ENCODE assay signal across 1 cellular context in the genomic region with DNA sequence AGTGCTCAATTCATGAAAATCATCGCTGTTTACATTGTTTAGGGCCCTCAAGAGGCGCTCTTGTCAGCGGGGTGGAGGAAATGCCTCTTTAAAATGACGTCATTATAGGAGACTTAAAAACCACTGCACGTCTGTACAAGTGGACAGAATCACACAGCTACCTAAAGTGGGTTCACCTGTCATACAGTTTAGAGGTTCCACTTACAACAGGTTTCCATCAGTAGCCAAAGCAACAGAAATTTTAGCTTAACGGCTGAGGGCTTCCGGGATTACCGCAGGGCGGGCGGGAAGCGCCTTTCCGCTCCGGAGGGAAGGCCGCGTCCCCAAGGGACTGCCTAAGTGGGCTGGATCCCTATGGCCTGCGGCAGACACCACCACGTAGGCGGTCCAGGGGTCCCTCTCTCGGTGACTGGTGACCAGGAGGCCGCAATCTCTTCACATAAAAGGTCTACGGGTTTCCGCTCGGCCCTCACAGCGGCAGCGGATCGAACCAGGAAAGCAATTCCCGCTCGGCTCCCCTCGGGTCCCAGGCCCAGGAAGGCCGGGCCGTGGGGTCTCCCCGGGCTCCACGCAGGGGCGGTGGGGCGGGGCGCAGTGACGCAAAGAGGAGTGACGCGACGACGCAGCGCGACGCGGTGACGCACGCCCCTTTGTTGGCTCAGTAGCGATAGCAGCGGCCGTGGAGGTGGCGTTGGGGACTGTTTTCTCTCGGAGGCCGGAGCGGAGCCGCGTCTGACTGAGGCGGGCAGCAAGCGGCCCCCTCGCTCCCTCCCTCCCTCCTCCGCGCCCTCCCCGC.
TF ChIP-seq lines count a peak whose summit lies in the region.

A gene with protein sequence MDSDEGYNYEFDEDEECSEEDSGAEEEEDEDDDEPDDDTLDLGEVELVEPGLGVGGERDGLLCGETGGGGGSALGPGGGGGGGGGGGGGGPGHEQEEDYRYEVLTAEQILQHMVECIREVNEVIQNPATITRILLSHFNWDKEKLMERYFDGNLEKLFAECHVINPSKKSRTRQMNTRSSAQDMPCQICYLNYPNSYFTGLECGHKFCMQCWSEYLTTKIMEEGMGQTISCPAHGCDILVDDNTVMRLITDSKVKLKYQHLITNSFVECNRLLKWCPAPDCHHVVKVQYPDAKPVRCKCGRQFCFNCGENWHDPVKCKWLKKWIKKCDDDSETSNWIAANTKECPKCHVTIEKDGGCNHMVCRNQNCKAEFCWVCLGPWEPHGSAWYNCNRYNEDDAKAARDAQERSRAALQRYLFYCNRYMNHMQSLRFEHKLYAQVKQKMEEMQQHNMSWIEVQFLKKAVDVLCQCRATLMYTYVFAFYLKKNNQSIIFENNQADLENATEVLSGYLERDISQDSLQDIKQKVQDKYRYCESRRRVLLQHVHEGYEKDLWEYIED (plus strand): TSS at position 661 of the 796 bp plus-strand sequence. CDS start 310 bp downstream, outside the sequence.

TF ChIP-seq in K562, 482 proteins besides CTCF, POLR2A, EP300 and RAD21 (continued from another document and continues in another):
- TF ChIP-seq, protein P1, sequence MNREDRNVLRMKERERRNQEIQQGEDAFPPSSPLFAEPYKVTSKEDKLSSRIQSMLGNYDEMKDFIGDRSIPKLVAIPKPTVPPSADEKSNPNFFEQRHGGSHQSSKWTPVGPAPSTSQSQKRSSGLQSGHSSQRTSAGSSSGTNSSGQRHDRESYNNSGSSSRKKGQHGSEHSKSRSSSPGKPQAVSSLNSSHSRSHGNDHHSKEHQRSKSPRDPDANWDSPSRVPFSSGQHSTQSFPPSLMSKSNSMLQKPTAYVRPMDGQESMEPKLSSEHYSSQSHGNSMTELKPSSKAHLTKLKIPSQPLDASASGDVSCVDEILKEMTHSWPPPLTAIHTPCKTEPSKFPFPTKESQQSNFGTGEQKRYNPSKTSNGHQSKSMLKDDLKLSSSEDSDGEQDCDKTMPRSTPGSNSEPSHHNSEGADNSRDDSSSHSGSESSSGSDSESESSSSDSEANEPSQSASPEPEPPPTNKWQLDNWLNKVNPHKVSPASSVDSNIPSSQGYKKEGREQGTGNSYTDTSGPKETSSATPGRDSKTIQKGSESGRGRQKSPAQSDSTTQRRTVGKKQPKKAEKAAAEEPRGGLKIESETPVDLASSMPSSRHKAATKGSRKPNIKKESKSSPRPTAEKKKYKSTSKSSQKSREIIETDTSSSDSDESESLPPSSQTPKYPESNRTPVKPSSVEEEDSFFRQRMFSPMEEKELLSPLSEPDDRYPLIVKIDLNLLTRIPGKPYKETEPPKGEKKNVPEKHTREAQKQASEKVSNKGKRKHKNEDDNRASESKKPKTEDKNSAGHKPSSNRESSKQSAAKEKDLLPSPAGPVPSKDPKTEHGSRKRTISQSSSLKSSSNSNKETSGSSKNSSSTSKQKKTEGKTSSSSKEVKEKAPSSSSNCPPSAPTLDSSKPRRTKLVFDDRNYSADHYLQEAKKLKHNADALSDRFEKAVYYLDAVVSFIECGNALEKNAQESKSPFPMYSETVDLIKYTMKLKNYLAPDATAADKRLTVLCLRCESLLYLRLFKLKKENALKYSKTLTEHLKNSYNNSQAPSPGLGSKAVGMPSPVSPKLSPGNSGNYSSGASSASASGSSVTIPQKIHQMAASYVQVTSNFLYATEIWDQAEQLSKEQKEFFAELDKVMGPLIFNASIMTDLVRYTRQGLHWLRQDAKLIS (CRISPR knock-in tag; IDR thresholded peaks at IDR 0.05), result no peak
- TF ChIP-seq, protein P2, sequence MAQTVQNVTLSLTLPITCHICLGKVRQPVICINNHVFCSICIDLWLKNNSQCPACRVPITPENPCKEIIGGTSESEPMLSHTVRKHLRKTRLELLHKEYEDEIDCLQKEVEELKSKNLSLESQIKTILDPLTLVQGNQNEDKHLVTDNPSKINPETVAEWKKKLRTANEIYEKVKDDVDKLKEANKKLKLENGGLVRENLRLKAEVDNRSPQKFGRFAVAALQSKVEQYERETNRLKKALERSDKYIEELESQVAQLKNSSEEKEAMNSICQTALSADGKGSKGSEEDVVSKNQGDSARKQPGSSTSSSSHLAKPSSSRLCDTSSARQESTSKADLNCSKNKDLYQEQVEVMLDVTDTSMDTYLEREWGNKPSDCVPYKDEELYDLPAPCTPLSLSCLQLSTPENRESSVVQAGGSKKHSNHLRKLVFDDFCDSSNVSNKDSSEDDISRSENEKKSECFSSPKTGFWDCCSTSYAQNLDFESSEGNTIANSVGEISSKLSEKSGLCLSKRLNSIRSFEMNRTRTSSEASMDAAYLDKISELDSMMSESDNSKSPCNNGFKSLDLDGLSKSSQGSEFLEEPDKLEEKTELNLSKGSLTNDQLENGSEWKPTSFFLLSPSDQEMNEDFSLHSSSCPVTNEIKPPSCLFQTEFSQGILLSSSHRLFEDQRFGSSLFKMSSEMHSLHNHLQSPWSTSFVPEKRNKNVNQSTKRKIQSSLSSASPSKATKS (CRISPR knock-in tag; IDR thresholded peaks at IDR 0.05), result 0 out of 2 replicates have a peak, but pooled peaks have one; percentile 12
- no peak for TF ChIP-seq NCOA4 (IDR thresholded peaks at IDR 0.05; ENCODE audit: partially characterized antibody)
- TF ChIP-seq ZNF121 (CRISPR knock-in tag; conservative IDR thresholded peaks at IDR 0.05), result no peak
- no peak for TF ChIP-seq ZNF354B (CRISPR knock-in tag; IDR thresholded peaks at IDR 0.05)
- TF ChIP-seq KLF6 (CRISPR knock-in tag; IDR thresholded peaks at IDR 0.05; ENCODE audit: borderline replicate concordance), result 0 out of 2 replicates have a peak, but pooled peaks have one; percentile 18
- TF ChIP-seq, protein P3, sequence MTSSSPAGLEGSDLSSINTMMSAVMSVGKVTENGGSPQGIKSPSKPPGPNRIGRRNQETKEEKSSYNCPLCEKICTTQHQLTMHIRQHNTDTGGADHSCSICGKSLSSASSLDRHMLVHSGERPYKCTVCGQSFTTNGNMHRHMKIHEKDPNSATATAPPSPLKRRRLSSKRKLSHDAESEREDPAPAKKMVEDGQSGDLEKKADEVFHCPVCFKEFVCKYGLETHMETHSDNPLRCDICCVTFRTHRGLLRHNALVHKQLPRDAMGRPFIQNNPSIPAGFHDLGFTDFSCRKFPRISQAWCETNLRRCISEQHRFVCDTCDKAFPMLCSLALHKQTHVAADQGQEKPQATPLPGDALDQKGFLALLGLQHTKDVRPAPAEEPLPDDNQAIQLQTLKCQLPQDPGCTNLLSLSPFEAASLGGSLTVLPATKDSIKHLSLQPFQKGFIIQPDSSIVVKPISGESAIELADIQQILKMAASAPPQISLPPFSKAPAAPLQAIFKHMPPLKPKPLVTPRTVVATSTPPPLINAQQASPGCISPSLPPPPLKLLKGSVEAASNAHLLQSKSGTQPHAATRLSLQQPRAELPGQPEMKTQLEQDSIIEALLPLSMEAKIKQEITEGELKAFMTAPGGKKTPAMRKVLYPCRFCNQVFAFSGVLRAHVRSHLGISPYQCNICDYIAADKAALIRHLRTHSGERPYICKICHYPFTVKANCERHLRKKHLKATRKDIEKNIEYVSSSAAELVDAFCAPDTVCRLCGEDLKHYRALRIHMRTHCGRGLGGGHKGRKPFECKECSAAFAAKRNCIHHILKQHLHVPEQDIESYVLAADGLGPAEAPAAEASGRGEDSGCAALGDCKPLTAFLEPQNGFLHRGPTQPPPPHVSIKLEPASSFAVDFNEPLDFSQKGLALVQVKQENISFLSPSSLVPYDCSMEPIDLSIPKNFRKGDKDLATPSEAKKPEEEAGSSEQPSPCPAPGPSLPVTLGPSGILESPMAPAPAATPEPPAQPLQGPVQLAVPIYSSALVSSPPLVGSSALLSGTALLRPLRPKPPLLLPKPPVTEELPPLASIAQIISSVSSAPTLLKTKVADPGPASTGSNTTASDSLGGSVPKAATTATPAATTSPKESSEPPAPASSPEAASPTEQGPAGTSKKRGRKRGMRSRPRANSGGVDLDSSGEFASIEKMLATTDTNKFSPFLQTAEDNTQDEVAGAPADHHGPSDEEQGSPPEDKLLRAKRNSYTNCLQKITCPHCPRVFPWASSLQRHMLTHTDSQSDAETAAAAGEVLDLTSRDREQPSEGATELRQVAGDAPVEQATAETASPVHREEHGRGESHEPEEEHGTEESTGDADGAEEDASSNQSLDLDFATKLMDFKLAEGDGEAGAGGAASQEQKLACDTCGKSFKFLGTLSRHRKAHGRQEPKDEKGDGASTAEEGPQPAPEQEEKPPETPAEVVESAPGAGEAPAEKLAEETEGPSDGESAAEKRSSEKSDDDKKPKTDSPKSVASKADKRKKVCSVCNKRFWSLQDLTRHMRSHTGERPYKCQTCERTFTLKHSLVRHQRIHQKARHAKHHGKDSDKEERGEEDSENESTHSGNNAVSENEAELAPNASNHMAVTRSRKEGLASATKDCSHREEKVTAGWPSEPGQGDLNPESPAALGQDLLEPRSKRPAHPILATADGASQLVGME (CRISPR knock-in tag; IDR thresholded peaks at IDR 0.05), result peak; percentile 93
- TF ChIP-seq ATF1 (CRISPR knock-in tag; IDR thresholded peaks at IDR 0.05), result peak; percentile 86
- TF ChIP-seq ATF1 (tag; IDR thresholded peaks at IDR 0.05), result peak; percentile 98
- peak; percentile 89; the same call in 1 of the 2 replicates for TF ChIP-seq FOXK1 (CRISPR knock-in tag; IDR thresholded peaks at IDR 0.05; ENCODE audit: borderline replicate concordance)
- TF ChIP-seq, protein P4, sequence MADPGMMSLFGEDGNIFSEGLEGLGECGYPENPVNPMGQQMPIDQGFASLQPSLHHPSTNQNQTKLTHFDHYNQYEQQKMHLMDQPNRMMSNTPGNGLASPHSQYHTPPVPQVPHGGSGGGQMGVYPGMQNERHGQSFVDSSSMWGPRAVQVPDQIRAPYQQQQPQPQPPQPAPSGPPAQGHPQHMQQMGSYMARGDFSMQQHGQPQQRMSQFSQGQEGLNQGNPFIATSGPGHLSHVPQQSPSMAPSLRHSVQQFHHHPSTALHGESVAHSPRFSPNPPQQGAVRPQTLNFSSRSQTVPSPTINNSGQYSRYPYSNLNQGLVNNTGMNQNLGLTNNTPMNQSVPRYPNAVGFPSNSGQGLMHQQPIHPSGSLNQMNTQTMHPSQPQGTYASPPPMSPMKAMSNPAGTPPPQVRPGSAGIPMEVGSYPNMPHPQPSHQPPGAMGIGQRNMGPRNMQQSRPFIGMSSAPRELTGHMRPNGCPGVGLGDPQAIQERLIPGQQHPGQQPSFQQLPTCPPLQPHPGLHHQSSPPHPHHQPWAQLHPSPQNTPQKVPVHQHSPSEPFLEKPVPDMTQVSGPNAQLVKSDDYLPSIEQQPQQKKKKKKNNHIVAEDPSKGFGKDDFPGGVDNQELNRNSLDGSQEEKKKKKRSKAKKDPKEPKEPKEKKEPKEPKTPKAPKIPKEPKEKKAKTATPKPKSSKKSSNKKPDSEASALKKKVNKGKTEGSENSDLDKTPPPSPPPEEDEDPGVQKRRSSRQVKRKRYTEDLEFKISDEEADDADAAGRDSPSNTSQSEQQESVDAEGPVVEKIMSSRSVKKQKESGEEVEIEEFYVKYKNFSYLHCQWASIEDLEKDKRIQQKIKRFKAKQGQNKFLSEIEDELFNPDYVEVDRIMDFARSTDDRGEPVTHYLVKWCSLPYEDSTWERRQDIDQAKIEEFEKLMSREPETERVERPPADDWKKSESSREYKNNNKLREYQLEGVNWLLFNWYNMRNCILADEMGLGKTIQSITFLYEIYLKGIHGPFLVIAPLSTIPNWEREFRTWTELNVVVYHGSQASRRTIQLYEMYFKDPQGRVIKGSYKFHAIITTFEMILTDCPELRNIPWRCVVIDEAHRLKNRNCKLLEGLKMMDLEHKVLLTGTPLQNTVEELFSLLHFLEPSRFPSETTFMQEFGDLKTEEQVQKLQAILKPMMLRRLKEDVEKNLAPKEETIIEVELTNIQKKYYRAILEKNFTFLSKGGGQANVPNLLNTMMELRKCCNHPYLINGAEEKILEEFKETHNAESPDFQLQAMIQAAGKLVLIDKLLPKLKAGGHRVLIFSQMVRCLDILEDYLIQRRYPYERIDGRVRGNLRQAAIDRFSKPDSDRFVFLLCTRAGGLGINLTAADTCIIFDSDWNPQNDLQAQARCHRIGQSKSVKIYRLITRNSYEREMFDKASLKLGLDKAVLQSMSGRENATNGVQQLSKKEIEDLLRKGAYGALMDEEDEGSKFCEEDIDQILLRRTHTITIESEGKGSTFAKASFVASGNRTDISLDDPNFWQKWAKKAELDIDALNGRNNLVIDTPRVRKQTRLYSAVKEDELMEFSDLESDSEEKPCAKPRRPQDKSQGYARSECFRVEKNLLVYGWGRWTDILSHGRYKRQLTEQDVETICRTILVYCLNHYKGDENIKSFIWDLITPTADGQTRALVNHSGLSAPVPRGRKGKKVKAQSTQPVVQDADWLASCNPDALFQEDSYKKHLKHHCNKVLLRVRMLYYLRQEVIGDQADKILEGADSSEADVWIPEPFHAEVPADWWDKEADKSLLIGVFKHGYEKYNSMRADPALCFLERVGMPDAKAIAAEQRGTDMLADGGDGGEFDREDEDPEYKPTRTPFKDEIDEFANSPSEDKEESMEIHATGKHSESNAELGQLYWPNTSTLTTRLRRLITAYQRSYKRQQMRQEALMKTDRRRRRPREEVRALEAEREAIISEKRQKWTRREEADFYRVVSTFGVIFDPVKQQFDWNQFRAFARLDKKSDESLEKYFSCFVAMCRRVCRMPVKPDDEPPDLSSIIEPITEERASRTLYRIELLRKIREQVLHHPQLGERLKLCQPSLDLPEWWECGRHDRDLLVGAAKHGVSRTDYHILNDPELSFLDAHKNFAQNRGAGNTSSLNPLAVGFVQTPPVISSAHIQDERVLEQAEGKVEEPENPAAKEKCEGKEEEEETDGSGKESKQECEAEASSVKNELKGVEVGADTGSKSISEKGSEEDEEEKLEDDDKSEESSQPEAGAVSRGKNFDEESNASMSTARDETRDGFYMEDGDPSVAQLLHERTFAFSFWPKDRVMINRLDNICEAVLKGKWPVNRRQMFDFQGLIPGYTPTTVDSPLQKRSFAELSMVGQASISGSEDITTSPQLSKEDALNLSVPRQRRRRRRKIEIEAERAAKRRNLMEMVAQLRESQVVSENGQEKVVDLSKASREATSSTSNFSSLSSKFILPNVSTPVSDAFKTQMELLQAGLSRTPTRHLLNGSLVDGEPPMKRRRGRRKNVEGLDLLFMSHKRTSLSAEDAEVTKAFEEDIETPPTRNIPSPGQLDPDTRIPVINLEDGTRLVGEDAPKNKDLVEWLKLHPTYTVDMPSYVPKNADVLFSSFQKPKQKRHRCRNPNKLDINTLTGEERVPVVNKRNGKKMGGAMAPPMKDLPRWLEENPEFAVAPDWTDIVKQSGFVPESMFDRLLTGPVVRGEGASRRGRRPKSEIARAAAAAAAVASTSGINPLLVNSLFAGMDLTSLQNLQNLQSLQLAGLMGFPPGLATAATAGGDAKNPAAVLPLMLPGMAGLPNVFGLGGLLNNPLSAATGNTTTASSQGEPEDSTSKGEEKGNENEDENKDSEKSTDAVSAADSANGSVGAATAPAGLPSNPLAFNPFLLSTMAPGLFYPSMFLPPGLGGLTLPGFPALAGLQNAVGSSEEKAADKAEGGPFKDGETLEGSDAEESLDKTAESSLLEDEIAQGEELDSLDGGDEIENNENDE (IDR thresholded peaks at IDR 0.05; ENCODE audit: low read depth, low read length), result no peak
- TF ChIP-seq SIRT6 (IDR thresholded peaks at IDR 0.05; ENCODE audit: low read depth, low read length), result no peak
- 0 out of 2 replicates have a peak, but pooled peaks have one; percentile 60 for TF ChIP-seq ZNF445 (CRISPR knock-in tag; IDR thresholded peaks at IDR 0.05; ENCODE audit: low read depth)
- peak; percentile 78; the same call in 1 of the 2 replicates for TF ChIP-seq KLF13 (tag; IDR thresholded peaks at IDR 0.05; ENCODE audit: borderline replicate concordance, low read depth)
- peak; percentile 40; the same call in 1 of the 2 replicates for TF ChIP-seq L3MBTL2 (IDR thresholded peaks at IDR 0.05)
